ENCODE assay signal across 8 cellular contexts in the genomic region with DNA sequence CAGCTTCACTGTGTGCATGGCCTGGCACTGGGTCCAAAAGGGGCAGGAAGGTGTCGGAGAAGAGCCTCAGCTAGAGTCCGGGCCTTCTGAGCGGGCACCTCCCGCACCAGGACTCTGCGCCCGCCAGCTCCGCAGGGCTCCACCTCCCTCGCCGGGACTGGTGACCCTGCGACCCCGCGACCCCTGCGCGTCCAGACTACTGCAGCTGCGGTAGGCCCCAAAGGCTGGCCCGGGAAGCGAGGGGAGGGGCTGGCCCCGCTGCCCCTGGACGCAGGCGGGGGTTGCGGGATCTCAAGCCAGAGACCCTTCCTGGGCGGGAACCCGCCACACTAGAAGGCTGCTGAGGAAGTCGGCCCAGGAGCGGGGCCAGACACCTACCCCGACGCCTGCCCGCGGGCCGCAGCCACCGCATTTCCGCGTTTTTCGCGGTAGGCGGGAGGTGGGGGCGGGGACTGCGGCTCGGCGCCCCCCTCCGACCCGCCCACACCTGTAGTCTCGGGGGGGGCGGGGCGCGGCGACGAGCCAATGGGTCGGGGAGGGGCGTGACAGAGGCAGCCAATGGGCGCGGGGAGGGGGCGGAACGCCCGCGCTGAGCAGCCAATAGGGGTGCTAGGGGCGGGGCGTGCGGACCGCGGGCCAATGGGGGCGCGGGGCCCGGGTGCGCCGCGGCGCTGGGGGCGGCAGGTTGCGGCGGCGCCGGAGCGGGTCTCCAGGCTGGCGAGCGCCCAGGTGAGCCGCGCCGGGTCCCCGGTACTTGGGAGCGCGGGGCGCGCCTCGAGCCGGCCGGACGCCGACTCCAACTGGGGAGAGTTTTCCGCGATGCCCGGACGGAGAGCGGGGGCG. TPM values are rescaled to one million over a fixed set of nuclear protein-coding genes. Genes with fewer than 3 reads are reported as not detected.
DNase-seq lines count a peak whose midpoint lies in the region; ATAC-seq, FAIRE-seq and TF ChIP-seq lines count a peak whose summit lies in the region.

A gene with protein sequence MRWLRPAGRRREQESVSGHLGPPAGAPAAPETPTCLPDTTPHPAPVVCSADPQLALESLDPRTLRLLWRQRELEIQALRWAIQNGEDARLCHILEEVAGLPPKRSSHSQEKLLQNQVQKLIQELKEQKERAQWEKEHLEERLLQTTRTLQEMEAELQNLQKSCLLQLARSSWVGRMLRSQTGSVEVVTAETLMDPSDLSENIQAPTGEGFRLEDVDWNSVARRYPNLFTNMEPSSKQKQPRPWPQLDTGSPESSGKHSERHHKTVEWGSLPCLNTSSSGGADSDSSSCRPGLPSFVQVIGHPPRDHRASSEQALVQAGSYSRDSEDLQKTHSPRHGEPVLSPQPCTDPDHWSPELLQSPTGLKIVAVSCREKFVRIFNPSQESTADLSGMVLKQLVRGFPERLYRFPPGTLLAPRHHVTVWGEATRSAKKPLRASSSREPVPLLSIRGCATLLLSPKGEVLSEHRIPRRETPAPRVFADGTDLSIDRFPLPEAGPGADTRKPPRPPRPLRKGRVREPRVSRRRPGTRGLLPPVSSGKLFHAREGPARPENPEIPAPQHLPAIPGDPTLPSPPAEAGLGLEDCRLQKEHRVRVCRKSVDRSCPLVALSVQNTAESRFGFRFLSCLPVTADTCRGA (minus strand): TSS at position 434 of the 843 bp plus-strand sequence. CDS start 22 bp downstream, at position 412.
A gene with protein sequence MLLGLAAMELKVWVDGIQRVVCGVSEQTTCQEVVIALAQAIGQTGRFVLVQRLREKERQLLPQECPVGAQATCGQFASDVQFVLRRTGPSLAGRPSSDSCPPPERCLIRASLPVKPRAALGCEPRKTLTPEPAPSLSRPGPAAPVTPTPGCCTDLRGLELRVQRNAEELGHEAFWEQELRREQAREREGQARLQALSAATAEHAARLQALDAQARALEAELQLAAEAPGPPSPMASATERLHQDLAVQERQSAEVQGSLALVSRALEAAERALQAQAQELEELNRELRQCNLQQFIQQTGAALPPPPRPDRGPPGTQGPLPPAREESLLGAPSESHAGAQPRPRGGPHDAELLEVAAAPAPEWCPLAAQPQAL (plus strand): TSS at position 666 of the 843 bp plus-strand sequence. CDS start 799 bp downstream, outside the sequence.

- TF ChIP-seq POLR2A in A549 (IDR thresholded peaks at IDR 0.05; ENCODE audit: low read length) = peak; percentile 69

- DNase-seq in A549 (ENCODE audit: low read depth in 1 of 2, low spot score in 1 of 2) (peak; percentile 90 to 95), NCI-H2171 treated with DMSO at 0.1 percent for 48 hours (lab: John Stamatoyannopoulos, UW) (peak; percentile 65), WTC11 (ENCODE audit: low spot score) (peak; percentile 96), cardiac fibroblast (ENCODE audit: low read depth in 2 of 2) (peak; percentile 73 to 86), keratinocyte (ENCODE audit: low read depth, low spot score) (no peak)
- peak; percentile 97 for DNase-seq in stimulated activated CD4-positive, alpha-beta T cell treated with anti-CD3 and anti-CD28 coated beads, Interleukin-12 subunit alpha, Interleukin-12 subunit beta, amount 100 ng/mL, for 4 hours

- H3K9me3 Mint-ChIP-seq in WTC11 = no peaks in the 10 kb centered on the region

- no peaks in the 10 kb centered on the region for H4K20me1 ChIP-seq in keratinocyte (ENCODE audit: control insufficient read depth, extremely low read depth, insufficient read depth, low read length)

- peak within 1 kb of the TSS; percentile 86 for H3K4me3 ChIP-seq in A549
- H3K4me3 ChIP-seq in cardiac fibroblast (replicated peaks in 1 of 2; ENCODE audit: low read depth in 2 of 2, low read length in 2 of 2) = peak within 1 kb of the TSS; percentile 61 to 64
- H3K4me3 ChIP-seq in keratinocyte (ENCODE audit: control insufficient read depth in 2 of 3, extremely low read depth in 1 of 3, insufficient read depth in 2 of 3, low read depth in 1 of 3, low read length in 3 of 3) = peak within 1 kb of the TSS; percentile 62 to 91 (median 74)

- H3K79me2 ChIP-seq in keratinocyte (ENCODE audit: control insufficient read depth, insufficient read depth, low read length) = peaks cover 16% of the 10 kb centered on the region

- POLR2A ChIA-PET in A549 (lab: Yijun Ruan, JAX) = interaction anchor here (1.2 kb wide), 1 partner anchor 15 kb away, joined by 5 read pairs; no protein-coding TSS in a partner anchor
- POLR2A ChIA-PET in WTC11 (lab: Charles Lee) = interaction anchor here (0.8 to 1.4 kb wide), 2 partner anchors 8 to 15 kb away, joined by 3 to 5 read pairs; no protein-coding TSS in a partner anchor

- 5% methylated on average over 21 of the region's 95 CpGs for WGBS in A549 (ENCODE audit: missing lambda C conversion rate)

- peak within 1 kb of the TSS; percentile 73 for H3K9ac ChIP-seq in keratinocyte (ENCODE audit: control insufficient read depth, extremely low read depth, insufficient read depth, low read length)

- peak within 1 kb of the TSS; percentile 22 for H2AFZ ChIP-seq in keratinocyte (ENCODE audit: control insufficient read depth, low read length)

- FAIRE-seq in A549 (lab: Jason Lieb, UNC) = no peak
- no peak for FAIRE-seq in keratinocyte (lab: Jason Lieb, UNC)

- 0 out of 2 replicates have a peak, but pooled peaks cover 3% of the 10 kb centered on the region for H3K36me3 Mint-ChIP-seq in WTC11

- peak within 1 kb of the TSS; percentile 90 for H3K4me2 ChIP-seq in A549
- peak within 1 kb of the TSS; percentile 93 for H3K4me2 ChIP-seq in keratinocyte (ENCODE audit: control insufficient read depth, extremely low read depth, insufficient read depth, low read depth, low read length)

- TF ChIP-seq CTCF in A549 (IDR thresholded peaks at IDR 0.05) (no peak), WTC11 (IDR thresholded peaks at IDR 0.05) (no peak), cardiac fibroblast (IDR thresholded peaks at IDR 0.05; ENCODE audit: low read depth, low read length) (no peak), keratinocyte (optimal IDR thresholded peaks at IDR 0.05 in 1 of 3, IDR thresholded peaks at IDR 0.05 in 1 of 3, conservative IDR thresholded peaks at IDR 0.05 in 1 of 3; ENCODE audit: extremely low read depth in 1 of 3, insufficient read depth in 2 of 3, low read length in 3 of 3) (no peak)

- peaks cover 24% of the 10 kb centered on the region for H3K4me1 ChIP-seq in A549
- peaks cover 15% of the 10 kb centered on the region for H3K4me1 ChIP-seq in keratinocyte (ENCODE audit: control insufficient read depth, extremely low read depth, insufficient read depth, low read length)

- CTCF ChIA-PET in A549 (lab: Yijun Ruan, JAX) (interaction anchor here (1.1 to 1.3 kb wide), 2 partner anchors 14 to 42 kb away, joined by 3 read pairs; no protein-coding TSS in a partner anchor), WTC11 (lab: Charles Lee) (interaction anchor here (1.2 to 1.9 kb wide), 7 partner anchors 8 to 168 kb away, joined by 3 to 6 read pairs (median 4); a partner anchor contains a TSS)

- H3K27me3 Mint-ChIP-seq in WTC11 (ENCODE audit: low read depth) = peaks cover 28% of the 10 kb centered on the region

- TF ChIP-seq RAD21 in A549 (conservative IDR thresholded peaks at IDR 0.05 in 1 of 2, IDR thresholded peaks at IDR 0.05 in 1 of 2) = no peak

- ATAC-seq in A549 (peak; percentile 68 to 85), GM18858 (IDR thresholded peaks at IDR 0.05; ENCODE audit: unreplicated experiment) (peak; percentile 43), HG03066 (IDR thresholded peaks at IDR 0.05; ENCODE audit: low read depth, unreplicated experiment) (peak; percentile 68), WTC11 (peak; percentile 84)

- peaks cover 4 to 16% of the 10 kb centered on the region in 2 experiments for H3K36me3 ChIP-seq in keratinocyte (ENCODE audit: control insufficient read depth in 2 of 2, extremely low read depth in 1 of 2, insufficient read depth in 2 of 2, low read length in 2 of 2)

- H3K4me1 Mint-ChIP-seq in WTC11 = peaks cover 21% of the 10 kb centered on the region

- TF ChIP-seq EP300 in A549 (IDR thresholded peaks at IDR 0.05) = no peak

- dilution Hi-C loops in keratinocyte (cut with MboI; ENCODE audit: extremely low pct_ligation_motif_present, low sequenced_read_pairs) = no loop called here

- H3K27ac Mint-ChIP-seq in WTC11 = peak within 1 kb of the TSS; percentile 88

- peak within 1 kb of the TSS; percentile 90 to 94 for H3K27ac ChIP-seq in A549
- peak within 1 kb of the TSS; percentile 39 for H3K27ac ChIP-seq in keratinocyte (ENCODE audit: control insufficient read depth, insufficient read depth, low read length)

- peak within 1 kb of the TSS; percentile 87 for H3K4me3 Mint-ChIP-seq in WTC11

- no peaks in the 10 kb centered on the region for H3K9me1 ChIP-seq in keratinocyte (ENCODE audit: control insufficient read depth, extremely low read depth, insufficient read depth, low read length)

- H3K9me3 ChIP-seq in A549 (no peaks in the 10 kb centered on the region), keratinocyte (ENCODE audit: control insufficient read depth, low read depth, low read length) (no peaks in the 10 kb centered on the region)

- peaks cover 20% of the 10 kb centered on the region for H3K27me3 ChIP-seq in keratinocyte (ENCODE audit: control insufficient read depth, extremely low read depth, insufficient read depth, low read length)

RNA-seq across cellular contexts. Expression of the first gene that starts in this region (rescaled TPM):
- 1.7 and 2.2 TPM in 2 replicates for polyA plus RNA-seq in A549 (2011; rRNA removed)
- polyA plus RNA-seq in A549 (2012; cell fraction: cytosol; rRNA removed) = 3.6 and 5.1 TPM in 2 replicates
- polyA plus RNA-seq in A549 (2012; cell fraction: nucleus; rRNA removed) = 25.7 and 39.4 TPM in 2 replicates
- 2.6 to 4.2 TPM (median 3.5 TPM) in 3 replicates for polyA plus RNA-seq in A549 (2017; fragmentation: RNase III; extraction: RNeasy Plus Mini Kit Qiagen cat#74134 plus additional on column Dnase treatment)
- polyA minus RNA-seq in A549 (2011; rRNA and poly(A)+ RNA removed) = 0.50 and 0.97 TPM in 2 replicates
- 4.0 to 6.0 TPM (median 5.9 TPM) in 3 replicates for total RNA-seq in WTC11 (2021)
- 0.94 to 1.5 TPM (median 1.2 TPM) in 3 replicates for polyA plus RNA-seq in keratinocyte
- 1.7 TPM for polyA plus RNA-seq in keratinocyte (2011; ENCODE audit: low read depth)
- polyA plus RNA-seq in keratinocyte (2011; cell fraction: cytosol; rRNA removed) = 0.13 and 0.73 TPM in 2 replicates
- 4.6 and 7.2 TPM in 2 replicates for polyA plus RNA-seq in keratinocyte (2011; cell fraction: nucleus; rRNA removed)
- polyA plus RNA-seq in keratinocyte (2012; ENCODE audit: low replicate concordance) = 0.81 and 1.4 TPM in 2 replicates
- polyA minus RNA-seq in keratinocyte = 0.13 to 0.58 TPM (median 0.49 TPM) in 3 replicates
- polyA minus RNA-seq in keratinocyte (2011; cell fraction: cytosol; rRNA and poly(A)+ RNA removed) = 1.2 TPM
- polyA minus RNA-seq in keratinocyte (2011; cell fraction: nucleus; rRNA and poly(A)+ RNA removed) = 0.31 and 1.2 TPM in 2 replicates

RNA-seq across cellular contexts. Expression of the second gene that starts in this region (rescaled TPM):
- polyA plus RNA-seq in A549 (2011; rRNA removed) (18.4 and 19.0 TPM in 2 replicates), A549 (2017; fragmentation: RNase III; extraction: RNeasy Plus Mini Kit Qiagen cat#74134 plus additional on column Dnase treatment) (27.7 to 30.7 TPM (median 30.5 TPM) in 3 replicates), keratinocyte (23.1 to 63.6 TPM (median 24.3 TPM) in 3 replicates)
- 56.3 and 74.7 TPM in 2 replicates for polyA plus RNA-seq in A549 (2012; cell fraction: cytosol; rRNA removed)
- 101 and 152 TPM in 2 replicates for polyA plus RNA-seq in A549 (2012; cell fraction: nucleus; rRNA removed)
- 5.6 and 11.8 TPM in 2 replicates for polyA minus RNA-seq in A549 (2011; rRNA and poly(A)+ RNA removed)
- total RNA-seq in WTC11 (2021) = 30.6 to 39.7 TPM (median 32.5 TPM) in 3 replicates
- 11.0 TPM for polyA plus RNA-seq in keratinocyte (2011; ENCODE audit: low read depth)
- 11.0 and 33.6 TPM in 2 replicates for polyA plus RNA-seq in keratinocyte (2011; cell fraction: cytosol; rRNA removed)
- polyA plus RNA-seq in keratinocyte (2011; cell fraction: nucleus; rRNA removed) = 91.2 and 106 TPM in 2 replicates
- polyA plus RNA-seq in keratinocyte (2012; ENCODE audit: low replicate concordance) = 23.0 and 32.2 TPM in 2 replicates
- 10.4 to 19.1 TPM (median 15.0 TPM) in 3 replicates for polyA minus RNA-seq in keratinocyte
- 56.2 TPM for polyA minus RNA-seq in keratinocyte (2011; cell fraction: cytosol; rRNA and poly(A)+ RNA removed)
- 30.8 and 35.3 TPM in 2 replicates for polyA minus RNA-seq in keratinocyte (2011; cell fraction: nucleus; rRNA and poly(A)+ RNA removed)
